ENCODE assay signal across 19 cellular contexts in genomic region chr16:50296807-50297206, GRCh38. TPM values are rescaled to one million over a fixed set of nuclear protein-coding genes. Genes with fewer than 3 reads are reported as not detected.
DNase-seq lines count a peak whose midpoint lies in the region; ATAC-seq and TF ChIP-seq lines count a peak whose summit lies in the region.
"Had no signal": no experiment of that assay in that cellular context is flagged by ENCODE, and none has a peak within 500 bp of the region (broad histone marks: within the 10 kb centered on the region; RNA-seq: fewer than 3 reads in every experiment).

No MANE protein-coding gene starts in this region.

- ATAC-seq in activated B cell treated with CpG ODN at 0.5 μM for 24 hours (ENCODE audit: low read depth) (no peak), HG03342 (IDR thresholded peaks at IDR 0.05; ENCODE audit: unreplicated experiment) (no peak)
- ATAC-seq in naive thymus-derived CD8-positive, alpha-beta T cell, result no peak
- ATAC-seq: left lobe of liver, T-cell had no signal

- CTCF ChIA-PET in activated B cell treated with CpG ODN at 0.5 μM for 24 hours (lab: Charles Lee), result interaction anchor here (0.8 kb wide), 1 partner anchor 58 kb away, joined by 3 read pairs; no protein-coding TSS in a partner anchor

- 0 out of 2 replicates have a peak overlapping the region, but pooled peaks have one; percentile 15 for H3K9ac ChIP-seq in BLaER1

- no peak overlapping the region for H3K4me3 ChIP-seq in BLaER1
- H3K4me3 ChIP-seq: vagina had no signal

- peaks cover 17% of the 10 kb centered on the region for H4K20me1 ChIP-seq in BLaER1

- H3K27me3 ChIP-seq in BLaER1, result no peaks in the 10 kb centered on the region
- H3K27me3 ChIP-seq: vagina had no signal

- peak overlapping the region; percentile 35 for H3K27ac Mint-ChIP-seq in activated B cell treated with CpG ODN at 0.5 μM for 24 hours
- H3K27ac Mint-ChIP-seq in naive thymus-derived CD8-positive, alpha-beta T cell, result peak overlapping the region in 8 of 10 donors; percentile 13 to 82 (median 64)
- H3K27ac Mint-ChIP-seq: activated naive CD4-positive, alpha-beta T cell treated with anti-CD3 and anti-CD28 coated beads, Interleukin-2, amount 50 U/mL, for 24 hours had no signal

- POLR2A ChIA-PET in activated B cell treated with CpG ODN at 0.5 μM for 24 hours (lab: Charles Lee), result interaction anchor here (1.2 kb wide), 1 partner anchor 23 kb away, joined by 3 read pairs; no protein-coding TSS in a partner anchor
- POLR2A ChIA-PET in naive thymus-derived CD8-positive, alpha-beta T cell (lab: Charles Lee), result interaction anchor here (0.7 to 1.9 kb wide), 2 partner anchors 12 to 345 kb away, joined by 3 to 6 read pairs; no protein-coding TSS in a partner anchor

- peak overlapping the region; percentile 52 for H3K27ac ChIP-seq in BLaER1
- H3K27ac ChIP-seq: vagina had no signal

- H3K36me3 Mint-ChIP-seq in activated B cell treated with CpG ODN at 0.5 μM for 24 hours (ENCODE audit: low read depth), result peaks cover 66% of the 10 kb centered on the region
- H3K36me3 Mint-ChIP-seq in naive thymus-derived CD8-positive, alpha-beta T cell, result peaks cover 0 to 72% (median 7%) of the 10 kb centered on the region in 3 donors
- H3K36me3 Mint-ChIP-seq: activated naive CD4-positive, alpha-beta T cell treated with anti-CD3 and anti-CD28 coated beads, Interleukin-2, amount 50 U/mL, for 24 hours had no signal

- DNase-seq in NCI-H524 (lab: John Stamatoyannopoulos, UW) (peak; percentile 80 to 86), NCI-H524 treated with DMSO at 0.1 percent for 48 hours (lab: John Stamatoyannopoulos, UW) (no peak), activated B cell treated with CpG ODN at 0.5 μM for 24 hours (no peak), COR-L47 (lab: John Stamatoyannopoulos, UW) (no peak), SW480 (ENCODE audit: low spot score) (no peak)
- DNase-seq in naive thymus-derived CD8-positive, alpha-beta T cell, result peak in 1 of 10 donors; percentile 47
- DNase-seq: 8988T; activated CD4-positive, alpha-beta T cell treated with anti-CD3 and anti-CD28 coated beads, Interleukin-2, amount 50 U/mL, for 4 hours; activated T-cell treated with anti-CD3 and anti-CD28 coated beads for 4 hours; AML-193; cortex of kidney; NCI-H1105 treated with DMSO at 0.1 percent for 48 hours; stimulated activated CD8-positive, alpha-beta memory T cell treated with anti-CD3 and anti-CD28 coated beads, Interleukin-4, amount 100 ng/mL, for 48 hours; T-cell had no signal

- H3K27me3 Mint-ChIP-seq in activated B cell treated with CpG ODN at 0.5 μM for 24 hours, result no peaks in the 10 kb centered on the region
- H3K27me3 Mint-ChIP-seq in naive thymus-derived CD8-positive, alpha-beta T cell, result no peaks in the 10 kb centered on the region
- H3K27me3 Mint-ChIP-seq: activated naive CD4-positive, alpha-beta T cell treated with anti-CD3 and anti-CD28 coated beads, Interleukin-2, amount 50 U/mL, for 24 hours; T-cell had no signal

- peaks cover 60% of the 10 kb centered on the region for H3K36me3 ChIP-seq in BLaER1
- H3K36me3 ChIP-seq: vagina had no signal

- peaks cover 64% of the 10 kb centered on the region for H3K4me1 ChIP-seq in BLaER1
- H3K4me1 ChIP-seq: vagina had no signal

- H3K4me2 ChIP-seq in BLaER1, result peak overlapping the region; percentile 88

- no peak overlapping the region for H3K4me3 Mint-ChIP-seq in activated B cell treated with CpG ODN at 0.5 μM for 24 hours
- H3K4me3 Mint-ChIP-seq in naive thymus-derived CD8-positive, alpha-beta T cell, result no peak overlapping the region
- H3K4me3 Mint-ChIP-seq: activated naive CD4-positive, alpha-beta T cell treated with anti-CD3 and anti-CD28 coated beads, Interleukin-2, amount 50 U/mL, for 24 hours; T-cell had no signal

- H3K9me3 ChIP-seq in BLaER1, result no peaks in the 10 kb centered on the region
- H3K9me3 ChIP-seq: vagina had no signal

- H3K9me3 Mint-ChIP-seq in activated B cell treated with CpG ODN at 0.5 μM for 24 hours, result no peaks in the 10 kb centered on the region
- H3K9me3 Mint-ChIP-seq in naive thymus-derived CD8-positive, alpha-beta T cell, result no peaks in the 10 kb centered on the region
- H3K9me3 Mint-ChIP-seq: activated naive CD4-positive, alpha-beta T cell treated with anti-CD3 and anti-CD28 coated beads, Interleukin-2, amount 50 U/mL, for 24 hours; T-cell had no signal

- intact Hi-C loops in activated B cell treated with CpG ODN at 0.5 μM for 24 hours (cut with micrococcal nuclease), result no loop called here

- H3K4me1 Mint-ChIP-seq in activated B cell treated with CpG ODN at 0.5 μM for 24 hours, result peaks cover 4% of the 10 kb centered on the region
- H3K4me1 Mint-ChIP-seq in naive thymus-derived CD8-positive, alpha-beta T cell, result peaks cover 3 to 12% (median 9%) of the 10 kb centered on the region in 4 donors

- no peak for TF ChIP-seq CTCF in activated B cell treated with CpG ODN at 0.5 μM for 24 hours (IDR thresholded peaks at IDR 0.05)

RNA-seq across cellular contexts. Expression of gene ADCY7, which starts 30.5 kb away (rescaled TPM):
- 109 and 128 TPM in 2 replicates for total RNA-seq in activated B cell treated with CpG ODN at 0.5 μM for 24 hours
- 100 to 1,000 TPM; 133 to 135 TPM for total RNA-seq in naive thymus-derived CD8-positive, alpha-beta T cell
- polyA plus RNA-seq in naive thymus-derived CD8-positive, alpha-beta T cell, result 10 to 100 TPM; 60.1 to 72.8 (median 64.6) TPM

Comparison
In these comparisons a context has a peak if more than half of its experiments do, and no peak if none do; other contexts are left out.
1. DNase-seq: peak in NCI-H524 (2 of 2); none in NCI-H524 treated with DMSO at 0.1 percent for 48 hours (single experiment), activated B cell treated with CpG ODN at 0.5 μM for 24 hours (single experiment), COR-L47 (single experiment) and SW480 (single experiment).